8 cellular contexts compared by ENCODE assay signal in genomic region chr7:16421333-16422099, GRCh38. TPM values are rescaled to one million over a fixed set of nuclear protein-coding genes. Genes with fewer than 3 reads are reported as not detected.
DNase-seq lines count a peak whose midpoint lies in the region; ATAC-seq and TF ChIP-seq lines count a peak whose summit lies in the region.

TSS of gene CRPPA (minus strand) at chr7:16421538. CDS start at chr7:16421322, 216 bp downstream.

- no peaks in the 10 kb centered on the region for H3K27me3 Mint-ChIP-seq in MCF 10A (ENCODE audit: insufficient read depth, unreplicated experiment)

- H3K4me1 Mint-ChIP-seq in MCF 10A (ENCODE audit: insufficient read depth, unreplicated experiment) = peaks cover 18% of the 10 kb centered on the region

- POLR2A ChIA-PET in MCF 10A (lab: Yijun Ruan, JAX) = interaction anchor here (0.6 kb wide), 1 partner anchor 51 kb away, joined by 3 read pairs; no protein-coding TSS in a partner anchor

- CTCF ChIA-PET in MCF 10A (lab: Yijun Ruan, JAX) = interaction anchor here (1.0 kb wide), 1 partner anchor 30 kb away, joined by 3 read pairs; no protein-coding TSS in a partner anchor

- H3K4me1 ChIP-seq in skeletal muscle tissue (ENCODE audit: control insufficient read depth in 3 of 3, insufficient read depth in 3 of 3, low read length in 3 of 3) = peaks cover 5 to 19% (median 15%) of the 10 kb centered on the region in 3 donors

- no peaks in the 10 kb centered on the region for H3K36me3 ChIP-seq in skeletal muscle tissue (ENCODE audit: control insufficient read depth in 3 of 3, insufficient read depth in 3 of 3, low read length in 3 of 3)

- peak within 1 kb of the TSS; percentile 86 to 90 (median 86) for H3K9ac ChIP-seq in skeletal muscle tissue (ENCODE audit: low read depth in 1 of 3, low read length in 3 of 3)

- peaks cover 4% of the 10 kb centered on the region for H3K36me3 Mint-ChIP-seq in MCF 10A (ENCODE audit: insufficient read depth, unreplicated experiment)

- H3K27ac ChIP-seq in skeletal muscle tissue (ENCODE audit: low read depth, low read length) = peak within 1 kb of the TSS; percentile 91

- peak within 1 kb of the TSS; percentile 88 for H3K27ac Mint-ChIP-seq in MCF 10A (ENCODE audit: low read depth, unreplicated experiment)

- no peaks in the 10 kb centered on the region for H3K9me3 Mint-ChIP-seq in MCF 10A (ENCODE audit: unreplicated experiment)

- no TSS peak for BruUV-seq in MCF 10A (replicated peaks; lab: Mats Ljungman, UMichigan)

- no peaks in the 10 kb centered on the region for H3K27me3 ChIP-seq in skeletal muscle tissue (ENCODE audit: control insufficient read depth in 3 of 3, insufficient read depth in 3 of 3, low read length in 3 of 3)

- DNase-seq in COLO668 (lab: John Stamatoyannopoulos, UW; ENCODE audit: unreplicated experiment) (peak; percentile 70), HK-2 (ENCODE audit: unreplicated experiment) (peak; percentile 62), T-helper 9 cell (peak; percentile 11), MCF 10A (ENCODE audit: unreplicated experiment) (peak; percentile 62), iPS-NIHi11 (ENCODE audit: low spot score) (peak; percentile 44), 8988T (no peak)

- TF ChIP-seq CTCF in MCF 10A (IDR thresholded peaks at IDR 0.05; ENCODE audit: unreplicated experiment) = no peak

- no peaks in the 10 kb centered on the region for H3K9me3 ChIP-seq in skeletal muscle tissue (ENCODE audit: control insufficient read depth in 3 of 3, low read length in 3 of 3)

- intact Hi-C loops in MCF 10A (cut with micrococcal nuclease) = loop anchor here (10.0 kb wide), 1 partner anchor 337 kb away; no protein-coding TSS in a partner anchor

- H3K4me3 Mint-ChIP-seq in MCF 10A (ENCODE audit: unreplicated experiment) = peak within 1 kb of the TSS; percentile 74

- ATAC-seq in GM21381 (IDR thresholded peaks at IDR 0.05; ENCODE audit: unreplicated experiment) = peak; percentile 35

- H3K4me3 ChIP-seq in skeletal muscle tissue (ENCODE audit: low read length in 3 of 3) = peak within 1 kb of the TSS; percentile 84 to 88 (median 85)

RNA-seq across cellular contexts. Expression of gene CRPPA, which starts in this region (rescaled TPM):
- total RNA-seq in MCF 10A (2022) (0.81 and 1.1 TPM in 2 replicates), skeletal muscle tissue (16.7 TPM)
